In the genomic region with DNA sequence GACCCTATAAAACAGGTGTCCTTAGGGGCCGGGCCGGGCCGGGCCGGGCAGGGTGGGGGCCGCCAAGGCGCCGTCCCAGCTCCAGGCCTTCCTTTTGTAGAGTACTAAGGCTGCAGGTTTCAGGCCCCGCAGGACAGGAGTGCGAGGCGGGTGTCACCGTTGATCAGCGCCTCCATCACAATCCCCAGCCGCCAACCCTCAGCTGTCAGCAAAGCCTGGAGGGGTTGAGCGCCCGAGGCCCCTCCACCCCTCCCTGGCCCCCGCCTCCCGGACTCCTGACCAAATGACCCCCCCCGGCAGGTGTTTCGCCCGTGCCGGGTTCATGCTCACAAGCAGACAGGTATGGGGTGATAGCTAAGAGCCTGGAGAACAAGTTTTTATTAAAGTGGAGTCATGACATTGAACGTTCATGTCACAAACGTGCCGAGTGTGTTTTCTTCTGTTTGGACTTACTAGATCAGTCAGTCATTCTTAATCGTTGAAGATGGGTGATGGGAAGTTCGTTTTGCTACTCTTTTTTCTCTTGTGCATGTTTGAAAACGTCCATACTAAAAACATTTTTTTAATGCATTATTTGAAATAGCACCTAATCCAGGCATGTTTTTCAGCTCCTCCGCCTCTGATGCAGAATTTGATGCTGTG, we compare ENCODE assay signal across 8 cellular contexts. TPM values are rescaled to one million over a fixed set of nuclear protein-coding genes. Genes with fewer than 3 reads are reported as not detected.
DNase-seq lines count a peak whose midpoint lies in the region; ATAC-seq and TF ChIP-seq lines count a peak whose summit lies in the region.

No MANE protein-coding gene starts in this region.

- H3K36me3 ChIP-seq in Karpas-422 (ENCODE audit: insufficient read depth, low read length) (peaks cover 19% of the 10 kb centered on the region), adrenal gland (replicated peaks in 1 of 2) (peaks cover 0 to 34% of the 10 kb centered on the region in 2 donors), skeletal muscle tissue (ENCODE audit: control insufficient read depth in 3 of 3, insufficient read depth in 3 of 3, low read length in 3 of 3) (peaks cover 23 to 29% (median 24%) of the 10 kb centered on the region in 3 donors)

- H3K27ac ChIP-seq in Karpas-422 (ENCODE audit: low read length) (peak overlapping the region; percentile 16; the same call in 1 of the 2 replicates), adrenal gland (peak overlapping the region; percentile 49 to 93 (median 90)), skeletal muscle tissue (ENCODE audit: low read depth, low read length) (peak overlapping the region; percentile 87)

- TF ChIP-seq POLR2A in adrenal gland (IDR thresholded peaks at IDR 0.05): no peak

- intact Hi-C loops in CD14-positive monocyte (cut with micrococcal nuclease): loop anchor here (5.0 to 10.0 kb wide), 4 partner anchors 37 to 61 kb away; a partner anchor contains a TSS
- intact Hi-C loops in adrenal gland (cut with DNase I): loop anchor here in 1 of 2 donors (10.0 kb wide), 1 partner anchor 51 kb away; no protein-coding TSS in a partner anchor

- ATAC-seq in GM19395 (IDR thresholded peaks at IDR 0.05; ENCODE audit: unreplicated experiment) (peak; percentile 36), GM19463 (IDR thresholded peaks at IDR 0.05; ENCODE audit: unreplicated experiment) (no peak)

- peaks cover 28% of the 10 kb centered on the region for H3K4me1 Mint-ChIP-seq in CD14-positive monocyte

- H3K4me3 Mint-ChIP-seq in CD14-positive monocyte: peak overlapping the region; percentile 73 to 88

- H3K79me2 ChIP-seq in Karpas-422 (ENCODE audit: low read length): peaks cover 12% of the 10 kb centered on the region

- peak overlapping the region; percentile 91 for H3K4me2 ChIP-seq in Karpas-422 (ENCODE audit: low read depth, low read length, poor library complexity, severe bottlenecking)

- H3K36me3 Mint-ChIP-seq in CD14-positive monocyte: peaks cover 28 to 35% of the 10 kb centered on the region in 2 donors

- no peaks in the 10 kb centered on the region for H3K27me3 Mint-ChIP-seq in CD14-positive monocyte (ENCODE audit: low read depth in 3 of 3)

- DNase-seq in CD14-positive monocyte (ENCODE audit: low spot score) (no peak), Karpas-422 (peak; percentile 64), adrenal gland (peak in 3 of 7 donors; percentile 43 to 58 (median 47)), DMS153 (lab: John Stamatoyannopoulos, UW) (no peak)

- peak overlapping the region; percentile 75 for H2AFZ ChIP-seq in Karpas-422 (ENCODE audit: low read length)

- 4 to 12% (median 5%) methylated on average over 7 to 28 of the region's 28 CpGs for WGBS in adrenal gland, 4 donors

- peak overlapping the region; percentile 68 to 96 (median 89) for H3K27ac Mint-ChIP-seq in CD14-positive monocyte

- H3K9me3 ChIP-seq in Karpas-422 (ENCODE audit: low read length) (no peaks in the 10 kb centered on the region), adrenal gland (replicated peaks in 1 of 3) (no peaks in the 10 kb centered on the region), skeletal muscle tissue (ENCODE audit: control insufficient read depth in 3 of 3, low read length in 3 of 3) (no peaks in the 10 kb centered on the region)

- no peaks in the 10 kb centered on the region for H3K9me2 ChIP-seq in Karpas-422 (replicated peaks; ENCODE audit: insufficient read depth, low read length)

- H3K4me1 ChIP-seq in Karpas-422 (ENCODE audit: low read length): peaks cover 26% of the 10 kb centered on the region
- H3K4me1 ChIP-seq in adrenal gland (replicated peaks in 1 of 2): peaks cover 6 to 11% of the 10 kb centered on the region in 2 donors
- H3K4me1 ChIP-seq in skeletal muscle tissue (ENCODE audit: control insufficient read depth in 3 of 3, insufficient read depth in 3 of 3, low read length in 3 of 3): peaks cover 2 to 6% (median 5%) of the 10 kb centered on the region in 3 donors

- H3K9me3 Mint-ChIP-seq in CD14-positive monocyte: no peaks in the 10 kb centered on the region

- no peaks in the 10 kb centered on the region for H4K20me1 ChIP-seq in Karpas-422 (ENCODE audit: insufficient read depth, low read depth, low read length)

- H3K27me3 ChIP-seq in Karpas-422 (ENCODE audit: low read length) (no peaks in the 10 kb centered on the region), adrenal gland (no peaks in the 10 kb centered on the region), skeletal muscle tissue (ENCODE audit: control insufficient read depth in 3 of 3, insufficient read depth in 3 of 3, low read length in 3 of 3) (no peaks in the 10 kb centered on the region)

- H3K9ac ChIP-seq in Karpas-422 (ENCODE audit: low read length) (peak overlapping the region; percentile 83), skeletal muscle tissue (ENCODE audit: low read depth in 1 of 3, low read length in 3 of 3) (peak overlapping the region; percentile 80 to 90 (median 81))

- TF ChIP-seq CTCF in CD14-positive monocyte (IDR thresholded peaks at IDR 0.05): no peak
- no peak for TF ChIP-seq CTCF in adrenal gland (IDR thresholded peaks at IDR 0.05)

- peak overlapping the region; percentile 83 for H3K4me3 ChIP-seq in Karpas-422 (ENCODE audit: low read length)
- H3K4me3 ChIP-seq in adrenal gland: peak overlapping the region; percentile 23 to 86 (median 64)
- H3K4me3 ChIP-seq in iPS-11a (ENCODE audit: low read depth, low read length): peak overlapping the region; percentile 55
- H3K4me3 ChIP-seq in skeletal muscle tissue (ENCODE audit: low read length in 3 of 3): peak overlapping the region; percentile 69 to 81 (median 78)

RNA-seq across cellular contexts. Expression of a gene that starts 0.5 kb away (rescaled TPM):
- polyA plus RNA-seq in CD14-positive monocyte: 10 to 100 TPM; 84.0 to 84.6 TPM
- 44.5 and 96.8 TPM in 2 replicates for total RNA-seq in Karpas-422 (2014; rRNA removed; shearing (Covaris generic); ENCODE audit: low replicate concordance)
- 10 to 100 TPM; 47.9 to 88.7 (median 57.9) TPM for total RNA-seq in adrenal gland
- polyA plus RNA-seq in adrenal gland: 100 to 1,000 TPM in 1 of 3 donors, 10 to 100 TPM in 2; 32.6 to 136 (median 35.2) TPM
- 37.1 TPM for total RNA-seq in skeletal muscle tissue

RNA-seq across cellular contexts. Expression of a gene that starts 38.9 kb away (rescaled TPM):
- under 1 TPM; 0.52 to 0.97 TPM for polyA plus RNA-seq in CD14-positive monocyte
- not detected in 2 replicates for total RNA-seq in Karpas-422 (2014; rRNA removed; shearing (Covaris generic); ENCODE audit: low replicate concordance)
- total RNA-seq in adrenal gland: 1 to 10 TPM; 1.0 to 10.0 (median 2.7) TPM
- 1 to 10 TPM; 1.5 to 7.0 (median 2.7) TPM for polyA plus RNA-seq in adrenal gland
- under 0.01 TPM for total RNA-seq in skeletal muscle tissue

RNA-seq across cellular contexts. Expression of a gene that starts 59.5 kb away (rescaled TPM):
- 10 to 100 TPM; 21.3 to 28.3 TPM for polyA plus RNA-seq in CD14-positive monocyte
- total RNA-seq in Karpas-422 (2014; rRNA removed; shearing (Covaris generic); ENCODE audit: low replicate concordance): 23.7 and 26.4 TPM in 2 replicates
- total RNA-seq in adrenal gland: 10 to 100 TPM; 17.3 to 36.8 (median 25.5) TPM
- 10 to 100 TPM in 1 of 3 donors, 1 to 10 TPM in 2; 7.7 to 43.5 (median 8.1) TPM for polyA plus RNA-seq in adrenal gland
- 36.5 TPM for total RNA-seq in skeletal muscle tissue

RNA-seq across cellular contexts. Expression of a gene that starts 59.8 kb away (rescaled TPM):
- polyA plus RNA-seq in CD14-positive monocyte: 10 to 100 TPM; 75.4 to 78.6 TPM
- total RNA-seq in Karpas-422 (2014; rRNA removed; shearing (Covaris generic); ENCODE audit: low replicate concordance): 84.0 and 98.4 TPM in 2 replicates
- total RNA-seq in adrenal gland: 10 to 100 TPM; 32.9 to 72.8 (median 65.3) TPM
- polyA plus RNA-seq in adrenal gland: 100 to 1,000 TPM in 1 of 3 donors, 10 to 100 TPM in 2; 67.9 to 129 (median 78.6) TPM
- total RNA-seq in skeletal muscle tissue: 36.5 TPM

Comparison
In these comparisons a context has a peak if more than half of its experiments do, and no peak if none do; other contexts are left out.
1. H3K27ac ChIP-seq: peak in every context shown above with its lines; median percentile 90 in adrenal gland; 87 in skeletal muscle tissue; 16 in Karpas-422.